In genomic region chr12:121536929-121537813, GRCh38 we compare ENCODE assay signal across 8 cellular contexts. TPM values are rescaled to one million over a fixed set of nuclear protein-coding genes. Genes with fewer than 3 reads are reported as not detected.
DNase-seq lines count a peak whose midpoint lies in the region; ATAC-seq and TF ChIP-seq lines count a peak whose summit lies in the region.

No MANE protein-coding gene starts in this region.

- no peak for TF ChIP-seq CTCF in right atrium auricular region (IDR thresholded peaks at IDR 0.05)

- H3K4me1 Mint-ChIP-seq in IgD-negative memory B cell = peaks cover 22 to 34% (median 32%) of the 10 kb centered on the region in 3 donors

- peak overlapping the region; percentile 95 to 99 (median 96) for H3K27ac Mint-ChIP-seq in IgD-negative memory B cell

- peak overlapping the region; percentile 31; the same call in 1 of the 2 replicates for H3K27ac ChIP-seq in SK-N-MC
- peak overlapping the region; percentile 77 for H3K27ac ChIP-seq in angular gyrus (ENCODE audit: low read depth, low read length)
- H3K27ac ChIP-seq in right atrium auricular region = peak overlapping the region; percentile 88 to 91

- H3K27me3 Mint-ChIP-seq in IgD-negative memory B cell = no peaks in the 10 kb centered on the region

- H3K9me3 ChIP-seq in SK-N-MC (ENCODE audit: low read depth, low read length) (no peaks in the 10 kb centered on the region), right atrium auricular region (no peaks in the 10 kb centered on the region)

- peak; percentile 84 for DNase-seq in GF-D8 (lab: John Stamatoyannopoulos, UW)
- DNase-seq in SK-N-MC (ENCODE audit: low read depth, low spot score) = no peak
- DNase-seq in right atrium auricular region (ENCODE audit: low spot score) = peak; percentile 85
- DNase-seq in posterior vena cava (ENCODE audit: low spot score) = peak; percentile 96
- DNase-seq in OCI-M2 (lab: John Stamatoyannopoulos, UW; ENCODE audit: unreplicated experiment) = no peak

- H3K4me3 ChIP-seq in SK-N-MC (peak overlapping the region; percentile 85), right atrium auricular region (peak overlapping the region; percentile 60 to 67)

- peak overlapping the region; percentile 88 to 96 (median 90) for H3K4me3 Mint-ChIP-seq in IgD-negative memory B cell

- H3K4me1 ChIP-seq in right atrium auricular region = peaks cover 0 to 44% of the 10 kb centered on the region in 2 donors

- H3K36me3 ChIP-seq in SK-N-MC (ENCODE audit: insufficient read depth, low read length) (peaks cover 6% of the 10 kb centered on the region), right atrium auricular region (no peaks in the 10 kb centered on the region)

- H3K36me3 Mint-ChIP-seq in IgD-negative memory B cell = peaks cover 2% of the 10 kb centered on the region

- H3K9ac ChIP-seq in SK-N-MC (ENCODE audit: insufficient read length) = peak overlapping the region; percentile 64

- H3K9me3 Mint-ChIP-seq in IgD-negative memory B cell = no peaks in the 10 kb centered on the region

- H3K27me3 ChIP-seq in right atrium auricular region = no peaks in the 10 kb centered on the region

- intact Hi-C loops in posterior vena cava (cut with DNase I) = no loop called here

- peak; percentile 61 for ATAC-seq in GM21723 (IDR thresholded peaks at IDR 0.05; ENCODE audit: unreplicated experiment)

RNA-seq across cellular contexts. Expression of gene KDM2B, which starts 43.7 kb away (rescaled TPM):
- 49.0 TPM for polyA plus RNA-seq in IgD-negative memory B cell
- total RNA-seq in right atrium auricular region = 10 to 100 TPM in 1 of 2 donors, 1 to 10 TPM in 1; 9.5 to 10.8 TPM
- 10 to 100 TPM; 14.6 to 15.6 TPM for total RNA-seq in posterior vena cava

Comparison
In these comparisons a context has a peak if more than half of its experiments do, and no peak if none do; other contexts are left out.
1. DNase-seq: peak in GF-D8 (single experiment), right atrium auricular region (single experiment) and posterior vena cava (single experiment); none in SK-N-MC (single experiment) and OCI-M2 (single experiment).
2. H3K27ac ChIP-seq: peak in every context shown above with its lines; median percentile 90 in right atrium auricular region; 77 in angular gyrus; 31 in SK-N-MC.